ENCODE assay signal across 10 cellular contexts in the genomic region with DNA sequence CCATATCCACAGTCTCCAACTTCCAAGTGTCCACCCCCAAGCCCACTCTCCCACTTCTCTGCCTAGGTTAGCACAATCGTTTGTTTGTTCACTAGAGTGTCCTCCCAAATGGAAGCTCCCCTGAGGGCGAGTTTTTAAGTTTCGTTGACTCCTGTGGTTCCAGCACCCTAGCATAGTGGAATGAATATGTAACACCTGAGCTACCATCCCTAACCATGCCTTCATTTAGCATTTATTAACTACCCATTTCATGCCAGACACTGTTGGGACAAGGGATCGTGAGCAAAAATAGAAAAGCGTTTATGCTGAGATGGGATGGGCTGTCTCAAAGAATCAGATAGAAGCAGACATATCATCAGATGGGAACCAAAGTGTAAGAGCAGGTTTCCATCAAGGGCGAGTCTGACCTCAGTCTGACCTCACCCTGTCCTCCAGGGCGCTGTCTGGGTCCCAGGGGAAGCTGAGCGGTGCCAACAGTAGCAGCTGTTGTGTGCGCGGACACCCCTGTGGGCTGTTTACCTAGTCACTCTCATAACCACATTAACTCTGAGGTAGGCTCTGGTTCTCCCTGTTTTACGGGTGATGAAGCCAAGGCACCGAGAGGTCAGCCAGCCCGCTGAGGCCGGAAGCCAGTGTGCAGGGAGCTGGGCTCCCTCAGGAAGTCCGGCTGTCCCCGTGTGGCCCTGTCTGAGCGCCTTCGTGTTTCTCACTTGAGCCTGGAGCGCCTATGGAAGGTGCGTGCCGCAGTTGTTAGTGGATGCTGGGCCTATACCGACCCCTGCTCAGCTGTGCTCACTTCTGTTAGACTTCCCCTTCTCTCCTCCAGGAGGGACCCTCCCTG. TPM values are rescaled to one million over a fixed set of nuclear protein-coding genes. Genes with fewer than 3 reads are reported as not detected.
DNase-seq lines count a peak whose midpoint lies in the region; ATAC-seq and TF ChIP-seq lines count a peak whose summit lies in the region.
"Had no signal": no experiment of that assay in that cellular context is flagged by ENCODE, and none has a peak within 500 bp of the region (broad histone marks: within the 10 kb centered on the region; RNA-seq: fewer than 3 reads in every experiment).

No MANE protein-coding gene starts in this region.

- H3K27ac ChIP-seq in layer of hippocampus (ENCODE audit: low read depth, low read length) (peak overlapping the region; percentile 83), temporal lobe (ENCODE audit: low read depth, low read length) (peak overlapping the region; percentile 93)

- H3K27ac Mint-ChIP-seq in activated T-cell treated with anti-CD3 and anti-CD28 coated beads, Interleukin-2, amount 50 U/mL, for 24 hours = peak overlapping the region; percentile 76
- no peak overlapping the region for H3K27ac Mint-ChIP-seq in activated CD8-positive, alpha-beta memory T cell treated with anti-CD3 and anti-CD28 coated beads, Interleukin-2, amount 10 ng/mL, durations not matched to agents 7 days and 5 days

- no peaks in the 10 kb centered on the region for H3K9me3 Mint-ChIP-seq in activated T-cell treated with anti-CD3 and anti-CD28 coated beads, Interleukin-2, amount 50 U/mL, for 24 hours
- H3K9me3 Mint-ChIP-seq in activated CD8-positive, alpha-beta memory T cell treated with anti-CD3 and anti-CD28 coated beads, Interleukin-2, amount 10 ng/mL, durations not matched to agents 7 days and 5 days (ENCODE audit: low read depth) = no peaks in the 10 kb centered on the region

- peaks cover 98% of the 10 kb centered on the region for H3K36me3 Mint-ChIP-seq in activated T-cell treated with anti-CD3 and anti-CD28 coated beads, Interleukin-2, amount 50 U/mL, for 24 hours (ENCODE audit: low read depth)
- peaks cover 49% of the 10 kb centered on the region for H3K36me3 Mint-ChIP-seq in activated CD8-positive, alpha-beta memory T cell treated with anti-CD3 and anti-CD28 coated beads, Interleukin-2, amount 10 ng/mL, durations not matched to agents 7 days and 5 days

- no peaks in the 10 kb centered on the region for H3K27me3 ChIP-seq in layer of hippocampus (ENCODE audit: control insufficient read depth, insufficient read depth, low read length)

- CTCF ChIA-PET in activated CD8-positive, alpha-beta memory T cell treated with anti-CD3 and anti-CD28 coated beads, Interleukin-2, amount 10 ng/mL, durations not matched to agents 7 days and 5 days (lab: Charles Lee) = interaction anchor here (0.9 kb wide), 1 partner anchor 128 kb away, joined by 3 read pairs; no protein-coding TSS in a partner anchor

- H3K4me1 Mint-ChIP-seq in activated T-cell treated with anti-CD3 and anti-CD28 coated beads, Interleukin-2, amount 50 U/mL, for 24 hours (ENCODE audit: low read depth) = peaks cover 40% of the 10 kb centered on the region
- peaks cover 22% of the 10 kb centered on the region for H3K4me1 Mint-ChIP-seq in activated CD8-positive, alpha-beta memory T cell treated with anti-CD3 and anti-CD28 coated beads, Interleukin-2, amount 10 ng/mL, durations not matched to agents 7 days and 5 days

- H3K4me3 Mint-ChIP-seq in activated T-cell treated with anti-CD3 and anti-CD28 coated beads, Interleukin-2, amount 50 U/mL, for 24 hours = no peak overlapping the region
- H3K4me3 Mint-ChIP-seq in activated CD8-positive, alpha-beta memory T cell treated with anti-CD3 and anti-CD28 coated beads, Interleukin-2, amount 10 ng/mL, durations not matched to agents 7 days and 5 days = no peak overlapping the region

- DNase-seq in activated T-cell treated with anti-CD3 and anti-CD28 coated beads, Interleukin-2, amount 50 U/mL, for 24 hours = no peak
- DNase-seq in activated T-cell treated with anti-CD3 and anti-CD28 coated beads for 4 hours (no peak), anterior cingulate cortex (lab: John Stamatoyannopoulos, UW) (no peak), OCI-M1 (lab: John Stamatoyannopoulos, UW) (no peak)
- no peak for DNase-seq in activated CD8-positive, alpha-beta memory T cell treated with anti-CD3 and anti-CD28 coated beads, Interleukin-2, amount 10 ng/mL, durations not matched to agents 7 days and 5 days
- DNase-seq: activated CD4-positive, alpha-beta T cell treated with anti-CD3 and anti-CD28 coated beads for 4 hours; foreskin fibroblast had no signal

- H3K27me3 Mint-ChIP-seq in activated T-cell treated with anti-CD3 and anti-CD28 coated beads, Interleukin-2, amount 50 U/mL, for 24 hours = no peaks in the 10 kb centered on the region
- H3K27me3 Mint-ChIP-seq in activated CD8-positive, alpha-beta memory T cell treated with anti-CD3 and anti-CD28 coated beads, Interleukin-2, amount 10 ng/mL, durations not matched to agents 7 days and 5 days = no peaks in the 10 kb centered on the region

- peak; percentile 8; the same call in 2 of the 3 replicates for ATAC-seq in SK-N-SH treated with all-trans-retinoic acid at 6 μM for 48 hours
- no peak for ATAC-seq in activated CD8-positive, alpha-beta memory T cell treated with anti-CD3 and anti-CD28 coated beads, Interleukin-2, amount 10 ng/mL, durations not matched to agents 7 days and 5 days

TF ChIP-seq in SK-N-SH treated with all-trans-retinoic acid at 6 μM for 48 hours, 23 proteins besides CTCF, POLR2A, EP300 and RAD21 (continues in another document):
- TF ChIP-seq RARB (CRISPR knock-in tag; IDR thresholded peaks at IDR 0.05) (no peak), ZNF8 (CRISPR knock-in tag; IDR thresholded peaks at IDR 0.05) (0 out of 2 replicates have a peak, but pooled peaks have one; percentile 32), ISL1 (CRISPR knock-in tag; IDR thresholded peaks at IDR 0.05) (no peak; the same call in 1 of the 2 replicates), CSDC2 (CRISPR knock-in tag; IDR thresholded peaks at IDR 0.05) (no peak), PPARA (CRISPR knock-in tag; IDR thresholded peaks at IDR 0.05; ENCODE audit: borderline replicate concordance) (no peak), TCF4 (CRISPR knock-in tag; IDR thresholded peaks at IDR 0.05; ENCODE audit: borderline replicate concordance) (peak; percentile 74; the same call in 1 of the 2 replicates)
- TF ChIP-seq, protein P1, sequence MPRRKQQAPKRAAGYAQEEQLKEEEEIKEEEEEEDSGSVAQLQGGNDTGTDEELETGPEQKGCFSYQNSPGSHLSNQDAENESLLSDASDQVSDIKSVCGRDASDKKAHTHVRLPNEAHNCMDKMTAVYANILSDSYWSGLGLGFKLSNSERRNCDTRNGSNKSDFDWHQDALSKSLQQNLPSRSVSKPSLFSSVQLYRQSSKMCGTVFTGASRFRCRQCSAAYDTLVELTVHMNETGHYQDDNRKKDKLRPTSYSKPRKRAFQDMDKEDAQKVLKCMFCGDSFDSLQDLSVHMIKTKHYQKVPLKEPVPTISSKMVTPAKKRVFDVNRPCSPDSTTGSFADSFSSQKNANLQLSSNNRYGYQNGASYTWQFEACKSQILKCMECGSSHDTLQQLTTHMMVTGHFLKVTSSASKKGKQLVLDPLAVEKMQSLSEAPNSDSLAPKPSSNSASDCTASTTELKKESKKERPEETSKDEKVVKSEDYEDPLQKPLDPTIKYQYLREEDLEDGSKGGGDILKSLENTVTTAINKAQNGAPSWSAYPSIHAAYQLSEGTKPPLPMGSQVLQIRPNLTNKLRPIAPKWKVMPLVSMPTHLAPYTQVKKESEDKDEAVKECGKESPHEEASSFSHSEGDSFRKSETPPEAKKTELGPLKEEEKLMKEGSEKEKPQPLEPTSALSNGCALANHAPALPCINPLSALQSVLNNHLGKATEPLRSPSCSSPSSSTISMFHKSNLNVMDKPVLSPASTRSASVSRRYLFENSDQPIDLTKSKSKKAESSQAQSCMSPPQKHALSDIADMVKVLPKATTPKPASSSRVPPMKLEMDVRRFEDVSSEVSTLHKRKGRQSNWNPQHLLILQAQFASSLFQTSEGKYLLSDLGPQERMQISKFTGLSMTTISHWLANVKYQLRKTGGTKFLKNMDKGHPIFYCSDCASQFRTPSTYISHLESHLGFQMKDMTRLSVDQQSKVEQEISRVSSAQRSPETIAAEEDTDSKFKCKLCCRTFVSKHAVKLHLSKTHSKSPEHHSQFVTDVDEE (CRISPR knock-in tag; IDR thresholded peaks at IDR 0.05) = peak; percentile 77; the same call in 1 of the 2 replicates
- TF ChIP-seq, protein P2, sequence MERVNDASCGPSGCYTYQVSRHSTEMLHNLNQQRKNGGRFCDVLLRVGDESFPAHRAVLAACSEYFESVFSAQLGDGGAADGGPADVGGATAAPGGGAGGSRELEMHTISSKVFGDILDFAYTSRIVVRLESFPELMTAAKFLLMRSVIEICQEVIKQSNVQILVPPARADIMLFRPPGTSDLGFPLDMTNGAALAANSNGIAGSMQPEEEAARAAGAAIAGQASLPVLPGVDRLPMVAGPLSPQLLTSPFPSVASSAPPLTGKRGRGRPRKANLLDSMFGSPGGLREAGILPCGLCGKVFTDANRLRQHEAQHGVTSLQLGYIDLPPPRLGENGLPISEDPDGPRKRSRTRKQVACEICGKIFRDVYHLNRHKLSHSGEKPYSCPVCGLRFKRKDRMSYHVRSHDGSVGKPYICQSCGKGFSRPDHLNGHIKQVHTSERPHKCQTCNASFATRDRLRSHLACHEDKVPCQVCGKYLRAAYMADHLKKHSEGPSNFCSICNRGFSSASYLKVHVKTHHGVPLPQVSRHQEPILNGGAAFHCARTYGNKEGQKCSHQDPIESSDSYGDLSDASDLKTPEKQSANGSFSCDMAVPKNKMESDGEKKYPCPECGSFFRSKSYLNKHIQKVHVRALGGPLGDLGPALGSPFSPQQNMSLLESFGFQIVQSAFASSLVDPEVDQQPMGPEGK (CRISPR knock-in tag; IDR thresholded peaks at IDR 0.05; ENCODE audit: borderline replicate concordance) = no peak

RNA-seq across cellular contexts. Expression of a gene that starts 6.2 kb away (rescaled TPM):
- total RNA-seq in temporal lobe = 39.8 TPM
- 100 to 1,000 TPM in 1 of 2 experiments, 10 to 100 TPM in 1; 98.1 to 112 TPM for total RNA-seq in activated CD8-positive, alpha-beta memory T cell treated with anti-CD3 and anti-CD28 coated beads, Interleukin-2, amount 10 ng/mL, durations not matched to agents 7 days and 5 days

RNA-seq across cellular contexts. Expression of a gene that starts 42.4 kb away (rescaled TPM):
- total RNA-seq in temporal lobe = 1.7 TPM
- total RNA-seq in activated CD8-positive, alpha-beta memory T cell treated with anti-CD3 and anti-CD28 coated beads, Interleukin-2, amount 10 ng/mL, durations not matched to agents 7 days and 5 days = 1 to 10 TPM in 1 of 2 experiments, under 1 TPM in 1; 0.49 to 1.1 TPM

RNA-seq across cellular contexts. Expression of a gene that starts 44.4 kb away (rescaled TPM):
- 63.2 TPM for total RNA-seq in temporal lobe
- 10 to 100 TPM; 89.1 to 97.0 TPM for total RNA-seq in activated CD8-positive, alpha-beta memory T cell treated with anti-CD3 and anti-CD28 coated beads, Interleukin-2, amount 10 ng/mL, durations not matched to agents 7 days and 5 days

RNA-seq across cellular contexts. Expression of a gene that starts 47.1 kb away (rescaled TPM):
- total RNA-seq in temporal lobe = 31.7 TPM
- total RNA-seq in activated CD8-positive, alpha-beta memory T cell treated with anti-CD3 and anti-CD28 coated beads, Interleukin-2, amount 10 ng/mL, durations not matched to agents 7 days and 5 days = 10 to 100 TPM; 21.0 to 23.7 TPM

RNA-seq across cellular contexts. Expression of a gene that starts 54.0 kb away (rescaled TPM):
- total RNA-seq in temporal lobe = 106 TPM
- total RNA-seq in activated CD8-positive, alpha-beta memory T cell treated with anti-CD3 and anti-CD28 coated beads, Interleukin-2, amount 10 ng/mL, durations not matched to agents 7 days and 5 days = 100 to 1,000 TPM; 186 to 220 TPM
